8 cellular contexts compared by ENCODE assay signal in genomic region chr14:105313381-105314286, GRCh38.
DNase-seq lines count a peak whose midpoint lies in the region; ATAC-seq lines count a peak whose summit lies in the region.

No MANE protein-coding gene starts in this region.

- peaks cover 18% of the 10 kb centered on the region for H3K36me3 Mint-ChIP-seq in effector memory CD8-positive, alpha-beta T cell (ENCODE audit: insufficient read depth)

- H3K36me3 ChIP-seq in mucosa of stomach (ENCODE audit: control insufficient read depth, insufficient read depth, low read length), result no peaks in the 10 kb centered on the region

- peak overlapping the region; percentile 75 to 78 for H3K4me3 Mint-ChIP-seq in effector memory CD8-positive, alpha-beta T cell

- peak; percentile 5 for ATAC-seq in HG03135 (IDR thresholded peaks at IDR 0.05; ENCODE audit: unreplicated experiment)
- peak; percentile 20 for ATAC-seq in effector memory CD8-positive, alpha-beta T cell (replicated peaks)

- H3K4me3 ChIP-seq in mucosa of stomach (ENCODE audit: low read length), result peak overlapping the region; percentile 31

- H3K27me3 ChIP-seq in mucosa of stomach (ENCODE audit: control insufficient read depth, insufficient read depth, low read length), result no peaks in the 10 kb centered on the region

- peaks cover 17% of the 10 kb centered on the region for H3K4me1 ChIP-seq in mucosa of stomach (ENCODE audit: control insufficient read depth, insufficient read depth, low read length)

- DNase-seq in activated CD4-positive, alpha-beta T cell treated with anti-CD3 and anti-CD28 coated beads for 1 hour, result peak; percentile 31
- DNase-seq in activated CD4-positive, alpha-beta T cell treated with anti-CD3 and anti-CD28 coated beads, Interleukin-2, amount 50 U/mL, for 4 hours, result no peak
- DNase-seq in SW480 (ENCODE audit: low spot score) (peak; percentile 34), SIG-M5 treated with dmso at 0.1 percent for 504 hours (lab: John Stamatoyannopoulos, UW; ENCODE audit: unreplicated experiment) (no peak), NCI-H345 (lab: John Stamatoyannopoulos, UW) (no peak)
- DNase-seq in effector memory CD8-positive, alpha-beta T cell, result peak in 1 of 3 experiments; percentile 21

- H3K4me1 Mint-ChIP-seq in effector memory CD8-positive, alpha-beta T cell (ENCODE audit: low read depth in 2 of 2), result peaks cover 14 to 16% of the 10 kb centered on the region in 2 donors

- no peaks in the 10 kb centered on the region for H3K27me3 Mint-ChIP-seq in effector memory CD8-positive, alpha-beta T cell

- no peaks in the 10 kb centered on the region for H3K9me3 ChIP-seq in mucosa of stomach (ENCODE audit: control insufficient read depth, low read length)

- peak overlapping the region; percentile 69 to 79 for H3K27ac Mint-ChIP-seq in effector memory CD8-positive, alpha-beta T cell

- H3K9me3 Mint-ChIP-seq in effector memory CD8-positive, alpha-beta T cell, result no peaks in the 10 kb centered on the region

- H3K9ac ChIP-seq in mucosa of stomach (ENCODE audit: low read length), result peak overlapping the region; percentile 62

Comparison
In these comparisons a context has a peak if more than half of its experiments do, and no peak if none do; other contexts are left out.
1. DNase-seq: peak in activated CD4-positive, alpha-beta T cell treated with anti-CD3 and anti-CD28 coated beads for 1 hour (single experiment) and SW480 (single experiment); none in activated CD4-positive, alpha-beta T cell treated with anti-CD3 and anti-CD28 coated beads, Interleukin-2, amount 50 U/mL, for 4 hours (0 of 2), SIG-M5 treated with dmso at 0.1 percent for 504 hours (single experiment) and NCI-H345 (single experiment).